In genomic region chr11:64304316-64305072, GRCh38 we compare ENCODE assay signal across 8 cellular contexts. TPM values are rescaled to one million over a fixed set of nuclear protein-coding genes. Genes with fewer than 3 reads are reported as not detected.
A peak's percentile ranks its signal among the peaks of the same experiment; 100 is the strongest.
DNase-seq lines count a peak whose midpoint lies in the region; ATAC-seq and TF ChIP-seq lines count a peak whose summit lies in the region.

No MANE protein-coding gene starts in this region.

- no peaks in the 10 kb centered on the region for H3K9me3 Mint-ChIP-seq in activated T-helper 2 cell treated with anti-CD3 and anti-CD28 coated beads, Interferon-gamma antibody, Interleukin-2, Interleukin-4, amounts not matched to agents 10 μg/mL and 5 μg/mL and 100 μg/mL, durations not matched to agents 14 hours and 24 hours and 36 hours
- H3K9me3 Mint-ChIP-seq in natural killer cell treated with Interleukin-12 subunit alpha and Interleukin-12 subunit beta and Interleukin-15 and Interleukin-18, amount 100 ng/mL, for 72 hours: no peaks in the 10 kb centered on the region

- H3K36me3 Mint-ChIP-seq in activated T-helper 2 cell treated with anti-CD3 and anti-CD28 coated beads, Interferon-gamma antibody, Interleukin-2, Interleukin-4, amounts not matched to agents 10 μg/mL and 5 μg/mL and 100 μg/mL, durations not matched to agents 14 hours and 24 hours and 36 hours (ENCODE audit: low read depth): peaks cover 18% of the 10 kb centered on the region
- H3K36me3 Mint-ChIP-seq in natural killer cell treated with Interleukin-12 subunit alpha and Interleukin-12 subunit beta and Interleukin-15 and Interleukin-18, amount 100 ng/mL, for 72 hours: peaks cover 5% of the 10 kb centered on the region

- H3K79me2 ChIP-seq in GM23248 (ENCODE audit: insufficient read depth): peaks cover 17% of the 10 kb centered on the region; the same call in 1 of the 2 replicates

- H3K4me1 ChIP-seq in GM23248 (ENCODE audit: insufficient read depth): peaks cover 13% of the 10 kb centered on the region

- H3K4me2 ChIP-seq in GM23248 (ENCODE audit: unreplicated experiment): peak overlapping the region; percentile 88

- H4K20me1 ChIP-seq in GM23248 (ENCODE audit: insufficient read depth): no peaks in the 10 kb centered on the region

- H3K4me1 Mint-ChIP-seq in activated T-helper 2 cell treated with anti-CD3 and anti-CD28 coated beads, Interferon-gamma antibody, Interleukin-2, Interleukin-4, amounts not matched to agents 10 μg/mL and 5 μg/mL and 100 μg/mL, durations not matched to agents 14 hours and 24 hours and 36 hours (ENCODE audit: low read depth): peaks cover 21% of the 10 kb centered on the region
- peaks cover 27 to 35% of the 10 kb centered on the region in 2 donors for H3K4me1 Mint-ChIP-seq in natural killer cell treated with Interleukin-12 subunit alpha and Interleukin-12 subunit beta and Interleukin-15 and Interleukin-18, amount 100 ng/mL, for 72 hours (ENCODE audit: low read depth in 2 of 2)

- peaks cover 14% of the 10 kb centered on the region for H3K27me3 Mint-ChIP-seq in activated T-helper 2 cell treated with anti-CD3 and anti-CD28 coated beads, Interferon-gamma antibody, Interleukin-2, Interleukin-4, amounts not matched to agents 10 μg/mL and 5 μg/mL and 100 μg/mL, durations not matched to agents 14 hours and 24 hours and 36 hours (ENCODE audit: low read depth)
- H3K27me3 Mint-ChIP-seq in natural killer cell treated with Interleukin-12 subunit alpha and Interleukin-12 subunit beta and Interleukin-15 and Interleukin-18, amount 100 ng/mL, for 72 hours: peaks cover 10 to 14% of the 10 kb centered on the region in 2 donors

- H3K27me3 ChIP-seq in GM23248 (replicated peaks; ENCODE audit: insufficient read depth): peaks cover 4% of the 10 kb centered on the region; the same call in 1 of the 2 replicates

- ATAC-seq in natural killer cell treated with Interleukin-12 subunit alpha and Interleukin-12 subunit beta and Interleukin-15 and Interleukin-18, amount 100 ng/mL, for 72 hours: peak; percentile 46 to 52
- ATAC-seq in stimulated activated naive CD8-positive, alpha-beta T cell treated with anti-CD3 and anti-CD28 coated beads, Interleukin-15, Interleukin-2, amounts not matched to agents 100 U/mL and 50 U/mL, for 24 hours: peak; percentile 48

- CTCF ChIA-PET in RWPE1 (lab: Yijun Ruan, JAX): interaction anchor here (0.6 to 1.3 kb wide), 9 partner anchors 9 to 118 kb away, joined by 3 to 5 read pairs (median 4); partner anchors contain the start of genes PLCB3 and STIP1

- no peaks in the 10 kb centered on the region for H3K36me3 ChIP-seq in GM23248 (ENCODE audit: low read depth)

- peak overlapping the region; percentile 76 for H2AFZ ChIP-seq in GM23248

- H3K27ac ChIP-seq in GM23248 (peak overlapping the region; percentile 81), RWPE1 (peak overlapping the region; percentile 100)

- 0 out of 2 replicates have a peak, but pooled peaks cover 11% of the 10 kb centered on the region for H3F3A ChIP-seq in GM23248 (ENCODE audit: insufficient read depth)

- POLR2A ChIA-PET in RWPE1 (lab: Yijun Ruan, JAX; ENCODE audit: low non-redundant PET): interaction anchor here (0.5 to 2.0 kb wide), 3 partner anchors 13 to 85 kb away, joined by 3 to 9 read pairs (median 3); partner anchors contain the start of genes PRDX5 and TRMT112

- peak overlapping the region; percentile 87 for H3K4me3 ChIP-seq in GM23248
- peak overlapping the region; percentile 57 for H3K4me3 ChIP-seq in LNCaP clone FGC (ENCODE audit: low read depth, low read length)
- H3K4me3 ChIP-seq in fibroblast of pulmonary artery (replicated peaks; ENCODE audit: low read depth, low read length): peak overlapping the region; percentile 68

- peak overlapping the region; percentile 91 for H3K4me3 Mint-ChIP-seq in activated T-helper 2 cell treated with anti-CD3 and anti-CD28 coated beads, Interferon-gamma antibody, Interleukin-2, Interleukin-4, amounts not matched to agents 10 μg/mL and 5 μg/mL and 100 μg/mL, durations not matched to agents 14 hours and 24 hours and 36 hours (ENCODE audit: low read depth)
- peak overlapping the region; percentile 96 for H3K4me3 Mint-ChIP-seq in natural killer cell treated with Interleukin-12 subunit alpha and Interleukin-12 subunit beta and Interleukin-15 and Interleukin-18, amount 100 ng/mL, for 72 hours

- H3K9me2 ChIP-seq in GM23248 (ENCODE audit: insufficient read depth): no peaks in the 10 kb centered on the region

- no peaks in the 10 kb centered on the region for H3K9me3 ChIP-seq in GM23248 (ENCODE audit: low read depth)

- in situ Hi-C loops in GM23248 (cut with MboI): no loop called here

- peak overlapping the region; percentile 75 for H3K9ac ChIP-seq in GM23248

- intact Hi-C loops in activated T-helper 2 cell treated with anti-CD3 and anti-CD28 coated beads, Interferon-gamma antibody, Interleukin-2, Interleukin-4, amounts not matched to agents 10 μg/mL and 5 μg/mL and 100 μg/mL, durations not matched to agents 14 hours and 24 hours and 36 hours (cut with micrococcal nuclease): loop anchor here (1.0 to 5.0 kb wide), 9 partner anchors 20 to 474 kb away; partner anchors contain the start of genes BAD, CCDC88B, FKBP2 and GPR137

- H3K27ac Mint-ChIP-seq in activated T-helper 2 cell treated with anti-CD3 and anti-CD28 coated beads, Interferon-gamma antibody, Interleukin-2, Interleukin-4, amounts not matched to agents 10 μg/mL and 5 μg/mL and 100 μg/mL, durations not matched to agents 14 hours and 24 hours and 36 hours: peak overlapping the region; percentile 99
- H3K27ac Mint-ChIP-seq in natural killer cell treated with Interleukin-12 subunit alpha and Interleukin-12 subunit beta and Interleukin-15 and Interleukin-18, amount 100 ng/mL, for 72 hours: peak overlapping the region; percentile 88 to 93

- TF ChIP-seq CTCF in LNCaP clone FGC (IDR thresholded peaks at IDR 0.05; ENCODE audit: control insufficient read depth, extremely low read depth, insufficient read depth) (peak; percentile 70), RWPE1 (conservative IDR thresholded peaks at IDR 0.05; ENCODE audit: low read depth) (peak; percentile 85), fibroblast of pulmonary artery (IDR thresholded peaks at IDR 0.05; ENCODE audit: low read length, missing control alignments) (peak; percentile 82)

- DNase-seq in EH (ENCODE audit: low read depth) (peak; percentile 89), GM23248 (peak; percentile 95), LNCaP clone FGC (ENCODE audit: low read depth) (no peak), RWPE1 (ENCODE audit: low spot score) (peak; percentile 66), fibroblast of pulmonary artery (ENCODE audit: low read depth) (peak; percentile 92)
- DNase-seq in activated T-helper 2 cell treated with anti-CD3 and anti-CD28 coated beads, Interferon-gamma antibody, Interleukin-2, Interleukin-4, amounts not matched to agents 10 μg/mL and 5 μg/mL and 100 μg/mL, durations not matched to agents 14 hours and 24 hours and 36 hours (ENCODE audit: low spot score): peak; percentile 88
- DNase-seq in natural killer cell treated with Interleukin-12 subunit alpha and Interleukin-12 subunit beta and Interleukin-15 and Interleukin-18, amount 100 ng/mL, for 72 hours (ENCODE audit: low spot score): peak; percentile 92
- peak; percentile 99 for DNase-seq in stimulated activated naive CD8-positive, alpha-beta T cell treated with anti-CD3 and anti-CD28 coated beads, Interleukin-15, Interleukin-2, amounts not matched to agents 100 U/mL and 50 U/mL, for 24 hours

- WGBS in GM23248 (ENCODE audit: low coverage in 1 of 2, low lambda C conversion rate in 2 of 2, missing lambda C conversion rate in 2 of 2), 2 experiments: 2% methylated on average over 44 to 46 of the region's 46 CpGs

RNA-seq across cellular contexts. Expression of gene ESRRA, which starts 0.8 kb away (rescaled TPM):
- total RNA-seq in GM23248 (2014; rRNA removed; shearing (Covaris generic)): 38.6 and 41.9 TPM in 2 replicates
- 17.2 and 18.1 TPM in 2 replicates for polyA plus RNA-seq in GM23248 (2016; fragmentation: Nextera tagmentation; extraction: Ambion mirVana)
- total RNA-seq in activated T-helper 2 cell treated with anti-CD3 and anti-CD28 coated beads, Interferon-gamma antibody, Interleukin-2, Interleukin-4, amounts not matched to agents 10 μg/mL and 5 μg/mL and 100 μg/mL, durations not matched to agents 14 hours and 24 hours and 36 hours: 49.4 and 54.6 TPM in 2 replicates
- total RNA-seq in natural killer cell treated with Interleukin-12 subunit alpha and Interleukin-12 subunit beta and Interleukin-15 and Interleukin-18, amount 100 ng/mL, for 72 hours: 100 to 1,000 TPM in 1 of 2 donors, 10 to 100 TPM in 1; 67.2 to 116 TPM

RNA-seq across cellular contexts. Expression of gene CATSPERZ, which starts 4.3 kb away (rescaled TPM):
- not detected in 2 replicates for total RNA-seq in GM23248 (2014; rRNA removed; shearing (Covaris generic))
- not detected in 2 replicates for polyA plus RNA-seq in GM23248 (2016; fragmentation: Nextera tagmentation; extraction: Ambion mirVana)
- total RNA-seq in activated T-helper 2 cell treated with anti-CD3 and anti-CD28 coated beads, Interferon-gamma antibody, Interleukin-2, Interleukin-4, amounts not matched to agents 10 μg/mL and 5 μg/mL and 100 μg/mL, durations not matched to agents 14 hours and 24 hours and 36 hours: 0.59 TPM in 1 of 2 replicates, not detected in the other
- not detected for total RNA-seq in natural killer cell treated with Interleukin-12 subunit alpha and Interleukin-12 subunit beta and Interleukin-15 and Interleukin-18, amount 100 ng/mL, for 72 hours

RNA-seq across cellular contexts. Expression of gene TRMT112, which starts 12.9 kb away (rescaled TPM):
- total RNA-seq in GM23248 (2014; rRNA removed; shearing (Covaris generic)): 161 and 183 TPM in 2 replicates
- polyA plus RNA-seq in GM23248 (2016; fragmentation: Nextera tagmentation; extraction: Ambion mirVana): 269 and 282 TPM in 2 replicates
- total RNA-seq in activated T-helper 2 cell treated with anti-CD3 and anti-CD28 coated beads, Interferon-gamma antibody, Interleukin-2, Interleukin-4, amounts not matched to agents 10 μg/mL and 5 μg/mL and 100 μg/mL, durations not matched to agents 14 hours and 24 hours and 36 hours: 290 and 291 TPM in 2 replicates
- total RNA-seq in natural killer cell treated with Interleukin-12 subunit alpha and Interleukin-12 subunit beta and Interleukin-15 and Interleukin-18, amount 100 ng/mL, for 72 hours: 100 to 1,000 TPM; 171 to 203 TPM

RNA-seq across cellular contexts. Expression of gene KCNK4, which starts 13.4 kb away (rescaled TPM):
- total RNA-seq in GM23248 (2014; rRNA removed; shearing (Covaris generic)): not detected in 2 replicates
- 0.13 TPM in 1 of 2 replicates, not detected in the other for polyA plus RNA-seq in GM23248 (2016; fragmentation: Nextera tagmentation; extraction: Ambion mirVana)
- not detected in 2 replicates for total RNA-seq in activated T-helper 2 cell treated with anti-CD3 and anti-CD28 coated beads, Interferon-gamma antibody, Interleukin-2, Interleukin-4, amounts not matched to agents 10 μg/mL and 5 μg/mL and 100 μg/mL, durations not matched to agents 14 hours and 24 hours and 36 hours
- total RNA-seq in natural killer cell treated with Interleukin-12 subunit alpha and Interleukin-12 subunit beta and Interleukin-15 and Interleukin-18, amount 100 ng/mL, for 72 hours: not detected

RNA-seq across cellular contexts. Expression of gene PRDX5, which starts 13.4 kb away (rescaled TPM):
- total RNA-seq in GM23248 (2014; rRNA removed; shearing (Covaris generic)): 243 and 260 TPM in 2 replicates
- polyA plus RNA-seq in GM23248 (2016; fragmentation: Nextera tagmentation; extraction: Ambion mirVana): 436 and 451 TPM in 2 replicates
- total RNA-seq in activated T-helper 2 cell treated with anti-CD3 and anti-CD28 coated beads, Interferon-gamma antibody, Interleukin-2, Interleukin-4, amounts not matched to agents 10 μg/mL and 5 μg/mL and 100 μg/mL, durations not matched to agents 14 hours and 24 hours and 36 hours: 112 and 118 TPM in 2 replicates
- 100 to 1,000 TPM in 1 of 2 donors, 10 to 100 TPM in 1; 83.5 to 116 TPM for total RNA-seq in natural killer cell treated with Interleukin-12 subunit alpha and Interleukin-12 subunit beta and Interleukin-15 and Interleukin-18, amount 100 ng/mL, for 72 hours
